In genomic region chrX:13876652-13877051, GRCh38 we compare ENCODE assay signal across 14 cellular contexts. TPM values are rescaled to one million over a fixed set of nuclear protein-coding genes. Genes with fewer than 3 reads are reported as not detected.
DNase-seq lines count a peak whose midpoint lies in the region; ATAC-seq and TF ChIP-seq lines count a peak whose summit lies in the region.
"Had no signal": no experiment of that assay in that cellular context is flagged by ENCODE, and none has a peak within 500 bp of the region (broad histone marks: within the 10 kb centered on the region; RNA-seq: fewer than 3 reads in every experiment).

No MANE protein-coding gene starts in this region.

- peaks cover 3% of the 10 kb centered on the region for H3K4me1 ChIP-seq in mesodermal cell (ENCODE audit: control insufficient read depth, insufficient read depth, low read length, poor library complexity, severe bottlenecking)
- H3K4me1 ChIP-seq: BLaER1 treated with 17β-estradiol and CSF1 and Interleukin-3, amounts not matched to agents 10 nM and 100 nM had no signal

- WGBS in mesodermal cell (ENCODE audit: insufficient coverage in 2 of 2), 2 experiments, result 86 to 100% methylated on average over 1 of the region's 4 CpGs

- H3K27me3 ChIP-seq in BJ (ENCODE audit: control insufficient read depth, insufficient read depth, low read length) (no peaks in the 10 kb centered on the region), dorsolateral prefrontal cortex (peaks cover 0 to 62% (median 11%) of the 10 kb centered on the region in 45 donors)

- H3K4me3 ChIP-seq in BJ (ENCODE audit: low read depth, low read length) (no peak overlapping the region), dorsolateral prefrontal cortex (no peak overlapping the region), mesodermal cell (ENCODE audit: extremely low read depth, insufficient read depth, low read length, poor library complexity, severe bottlenecking) (no peak overlapping the region)
- H3K4me3 ChIP-seq: BLaER1 treated with 17β-estradiol and CSF1 and Interleukin-3, amounts not matched to agents 10 nM and 100 nM had no signal

- no peak for ATAC-seq in GM21528 (IDR thresholded peaks at IDR 0.05; ENCODE audit: low FRiP score, unreplicated experiment)
- ATAC-seq: activated CD4-positive, CD25-positive, alpha-beta regulatory T cell treated with anti-CD3 and anti-CD28 coated beads, Interleukin-2, amount 50 U/mL, for 24 hours had no signal

- intact Hi-C loops in dorsolateral prefrontal cortex (cut with DNase I), result no loop called here

- POLR2A ChIA-PET in BJ (lab: Charles Lee), result no interaction called here

- H3K36me3 ChIP-seq in BJ (ENCODE audit: control insufficient read depth, insufficient read depth, low read length) (no peaks in the 10 kb centered on the region), mesodermal cell (ENCODE audit: control insufficient read depth, insufficient read depth, low read length) (no peaks in the 10 kb centered on the region)
- H3K36me3 ChIP-seq: BLaER1 treated with 17β-estradiol and CSF1 and Interleukin-3, amounts not matched to agents 10 nM and 100 nM had no signal

- TF ChIP-seq CTCF in BJ (IDR thresholded peaks at IDR 0.05; ENCODE audit: insufficient read depth, low read depth, low read length) (no peak), dorsolateral prefrontal cortex (IDR thresholded peaks at IDR 0.05 in 54 of 56, conservative IDR thresholded peaks at IDR 0.05 in 2 of 56; ENCODE audit: low read depth in 1 of 56, partially characterized antibody in 56 of 56) (no peak)

- DNase-seq in BJ (ENCODE audit: low read depth) (peak; percentile 7), M059J (ENCODE audit: low read depth) (peak; percentile 44), dorsolateral prefrontal cortex (peak in 4 of 10 donors; percentile 12 to 55 (median 50)), NCI-H1436 treated with DMSO at 0.1 percent for 48 hours (lab: John Stamatoyannopoulos, UW) (no peak), ureter (ENCODE audit: low spot score) (no peak), NCI-H2029 (lab: John Stamatoyannopoulos, UW) (no peak)
- DNase-seq: activated naive CD8-positive, alpha-beta T cell treated with anti-CD3 and anti-CD28 coated beads, Interleukin-2, amount 10 ng/mL, durations not matched to agents 7 days and 5 days; HFFc6; MM.1S; stimulated activated CD4-positive, alpha-beta T cell treated with anti-CD3 and anti-CD28 coated beads, Interleukin-2, amount 100 ng/mL, for 48 hours had no signal

- no peaks in the 10 kb centered on the region for H3K9me3 ChIP-seq in mesodermal cell (ENCODE audit: control insufficient read depth, low read length)

- H3K27ac ChIP-seq in dorsolateral prefrontal cortex, result peak overlapping the region in 54 of 59 donors; percentile 3 to 79 (median 64)
- peak overlapping the region; percentile 84 for H3K27ac ChIP-seq in mesodermal cell (ENCODE audit: low read depth, low read length, severe bottlenecking)
- H3K27ac ChIP-seq: BLaER1 treated with 17β-estradiol and CSF1 and Interleukin-3, amounts not matched to agents 10 nM and 100 nM had no signal

- CTCF ChIA-PET in BJ (lab: Yijun Ruan, JAX), result no interaction called here

RNA-seq across cellular contexts. Expression of gene GPM6B, which starts 59.8 kb away (rescaled TPM):
- polyA plus RNA-seq in BJ (2011; rRNA removed), result 0.45 and 1.1 TPM in 2 replicates
- 0.72 and 1.2 TPM in 2 replicates for polyA minus RNA-seq in BJ (2011; rRNA and poly(A)+ RNA removed)
- total RNA-seq in M059J (2014; rRNA removed; shearing (Covaris generic)), result 0.07 TPM in 1 of 2 replicates, not detected in the other
- total RNA-seq in dorsolateral prefrontal cortex (1,000 to 10,000 TPM in 18 of 120 experiments, 100 to 1,000 TPM in 102; 509 to 1,404 (median 816) TPM), ureter (15.9 TPM)
- 31.6 TPM for polyA plus RNA-seq in mesodermal cell (2013, experiment 1 of 2)
- polyA plus RNA-seq in mesodermal cell (2013, experiment 2 of 2), result 23.0 TPM
- total RNA-seq: activated naive CD8-positive, alpha-beta T cell treated with anti-CD3 and anti-CD28 coated beads, Interleukin-2, amount 10 ng/mL, durations not matched to agents 7 days and 5 days; HFFc6 had no signal

Comparison
In these comparisons a context has a peak if more than half of its experiments do, and no peak if none do; other contexts are left out.
1. DNase-seq: peak in BJ (single experiment) and M059J (single experiment); none in NCI-H1436 treated with DMSO at 0.1 percent for 48 hours (single experiment), ureter (single experiment) and NCI-H2029 (single experiment).
2. RNA of gene GPM6B, which starts 59.8 kb away (total RNA-seq): 509 to 1,404 TPM in dorsolateral prefrontal cortex; 15.9 TPM in ureter (single experiment) and 0.07 TPM in M059J; every median in the first group is over 10 times any median in the second.